11 cellular contexts compared by ENCODE assay signal in the genomic region with DNA sequence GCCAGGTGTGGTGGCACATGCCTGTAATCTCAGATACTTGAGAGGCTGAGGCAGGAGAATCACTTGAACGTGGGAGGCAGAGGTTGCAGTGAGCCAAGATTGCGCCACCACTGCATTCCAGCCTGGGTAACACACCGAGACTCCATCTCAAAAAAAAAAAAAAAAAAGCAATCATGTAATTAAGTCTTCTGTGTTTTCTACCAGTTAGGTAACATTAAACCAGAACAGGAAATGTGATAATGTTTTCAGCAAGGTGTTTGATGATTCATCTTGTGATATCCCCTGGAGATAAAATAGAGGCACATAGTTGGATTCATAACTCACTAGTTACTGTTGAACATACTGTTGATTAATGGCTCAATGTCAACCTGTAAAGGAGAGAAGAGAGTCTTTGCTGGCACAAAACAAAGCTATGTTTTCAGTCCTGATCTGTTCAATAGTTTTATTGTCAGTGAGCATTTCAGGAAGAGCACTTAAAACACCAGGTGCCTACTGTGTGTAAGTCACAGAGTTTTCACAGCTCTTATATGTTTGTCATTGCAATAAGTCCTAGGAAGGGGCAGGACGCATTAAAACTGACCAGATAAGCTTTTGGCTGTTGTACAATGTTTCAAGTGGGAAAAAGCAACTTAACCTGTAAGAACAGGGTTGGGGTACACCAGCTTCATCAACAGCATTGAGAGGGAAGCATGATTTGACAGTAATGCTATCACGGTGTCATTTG. TPM values are rescaled to one million over a fixed set of nuclear protein-coding genes. Genes with fewer than 3 reads are reported as not detected.
A peak's percentile ranks its signal among the peaks of the same experiment; 100 is the strongest.
DNase-seq lines count a peak whose midpoint lies in the region; ATAC-seq and TF ChIP-seq lines count a peak whose summit lies in the region.
"Had no signal": no experiment of that assay in that cellular context is flagged by ENCODE, and none has a peak within 500 bp of the region (broad histone marks: within the 10 kb centered on the region; RNA-seq: fewer than 3 reads in every experiment).

No MANE protein-coding gene starts in this region.

- H3K4me3 ChIP-seq in choroid plexus epithelial cell (ENCODE audit: low read depth, low read length) (no peak overlapping the region), mesendoderm (ENCODE audit: low read length) (no peak overlapping the region)

- ATAC-seq in activated CD4-positive, CD25-positive, alpha-beta regulatory T cell treated with anti-CD3 and anti-CD28 coated beads, Interleukin-2, amount 50 U/mL, for 24 hours = peak; percentile 85 to 91
- ATAC-seq in naive thymus-derived CD8-positive, alpha-beta T cell = peak; percentile 53 to 64
- no peak for ATAC-seq in GM18861 (IDR thresholded peaks at IDR 0.05; ENCODE audit: unreplicated experiment)

- no peak for TF ChIP-seq CTCF in choroid plexus epithelial cell (conservative IDR thresholded peaks at IDR 0.05; ENCODE audit: low read depth, low read length)

- H3K27me3 Mint-ChIP-seq in naive thymus-derived CD8-positive, alpha-beta T cell = peaks cover 0 to 1% (median 0%) of the 10 kb centered on the region in 5 donors

- no peak overlapping the region for H3K27ac ChIP-seq in mesendoderm (ENCODE audit: low read depth, low read length)

- no peak overlapping the region for H3K18ac ChIP-seq in mesendoderm (ENCODE audit: low read length)

- H3K23ac ChIP-seq in mesendoderm (ENCODE audit: low read length) = no peak overlapping the region

- peaks cover 5 to 13% (median 9%) of the 10 kb centered on the region in 4 donors for H3K4me1 Mint-ChIP-seq in naive thymus-derived CD8-positive, alpha-beta T cell

- no peak overlapping the region for H4K8ac ChIP-seq in mesendoderm (ENCODE audit: low read depth, low read length)

- no peaks in the 10 kb centered on the region for H3K27me3 ChIP-seq in mesendoderm (ENCODE audit: insufficient read depth, low read length, poor library complexity)

- H2BK5ac ChIP-seq in mesendoderm (ENCODE audit: low read length) = no peak overlapping the region

- no peak for DNase-seq in activated CD4-positive, CD25-positive, alpha-beta regulatory T cell treated with anti-CD3 and anti-CD28 coated beads, Interleukin-2, amount 50 U/mL, for 72 hours
- DNase-seq in NCI-H146 treated with DMSO at 0.1 percent for 48 hours (lab: John Stamatoyannopoulos, UW; ENCODE audit: unreplicated experiment) (peak; percentile 62), choroid plexus epithelial cell (ENCODE audit: low read depth) (peak; percentile 45), SHP77 (lab: John Stamatoyannopoulos, UW) (no peak), mesendoderm (no peak)
- DNase-seq in naive thymus-derived CD8-positive, alpha-beta T cell = no peak
- DNase-seq: activated CD8-positive, alpha-beta memory T cell treated with anti-CD3 and anti-CD28 coated beads for 24 hours; NCI-H446 had no signal

- H3K4me1 ChIP-seq in mesendoderm (ENCODE audit: control insufficient read depth, low read depth, low read length) = no peaks in the 10 kb centered on the region

- peaks cover 0 to 17% (median 6%) of the 10 kb centered on the region in 3 donors for H3K36me3 Mint-ChIP-seq in naive thymus-derived CD8-positive, alpha-beta T cell

- no peak overlapping the region for H2BK120ac ChIP-seq in mesendoderm (ENCODE audit: low read depth, low read length)

- no peak overlapping the region for H2BK15ac ChIP-seq in mesendoderm (replicated peaks; ENCODE audit: low read depth)

- no CpG with 5 or more reads among the region's 5 CpGs for WGBS in mesendoderm (ENCODE audit: extremely low coverage, insufficient coverage, low lambda C conversion rate)

- no peak overlapping the region for H3K4ac ChIP-seq in mesendoderm (ENCODE audit: low read depth, low read length)

- no peaks in the 10 kb centered on the region for H3K9me3 Mint-ChIP-seq in naive thymus-derived CD8-positive, alpha-beta T cell

- no peaks in the 10 kb centered on the region for H3K36me3 ChIP-seq in mesendoderm (ENCODE audit: control insufficient read depth, insufficient read depth, low read length)

- POLR2A ChIA-PET in naive thymus-derived CD8-positive, alpha-beta T cell (lab: Charles Lee) = interaction anchor here (0.7 kb wide), 1 partner anchor 27 kb away, joined by 4 read pairs; no protein-coding TSS in a partner anchor

- H3K79me1 ChIP-seq in mesendoderm (ENCODE audit: low read length) = no peaks in the 10 kb centered on the region

- no peak overlapping the region for H2AK5ac ChIP-seq in mesendoderm (ENCODE audit: low read length)

- no peak overlapping the region for H4K5ac ChIP-seq in mesendoderm (ENCODE audit: low read length)

- no peaks in the 10 kb centered on the region for H3K79me2 ChIP-seq in mesendoderm (ENCODE audit: control insufficient read depth, insufficient read depth, low read length)

- H3K27ac Mint-ChIP-seq in naive thymus-derived CD8-positive, alpha-beta T cell = peak overlapping the region in 2 of 10 donors; percentile 27 to 92

- peak overlapping the region in 1 of 10 donors; percentile 16 for H3K4me3 Mint-ChIP-seq in naive thymus-derived CD8-positive, alpha-beta T cell

- H3K4me2 ChIP-seq in mesendoderm (ENCODE audit: low read length) = no peak overlapping the region

- no peak overlapping the region for H3K56ac ChIP-seq in mesendoderm (ENCODE audit: low read length)

- no peak overlapping the region for H3K9ac ChIP-seq in mesendoderm (ENCODE audit: low read length)

RNA-seq across cellular contexts. Expression of a gene that starts 19.5 kb away (rescaled TPM):
- total RNA-seq in naive thymus-derived CD8-positive, alpha-beta T cell = 10 to 100 TPM; 30.0 to 31.7 TPM
- 10 to 100 TPM; 31.0 to 41.1 (median 31.4) TPM for polyA plus RNA-seq in naive thymus-derived CD8-positive, alpha-beta T cell
- polyA plus RNA-seq in mesendoderm (2013, experiment 1 of 2) = 97.6 TPM
- polyA plus RNA-seq in mesendoderm (2013, experiment 2 of 2) = 96.9 TPM

RNA-seq across cellular contexts. Expression of a gene that starts 22.8 kb away (rescaled TPM):
- total RNA-seq in naive thymus-derived CD8-positive, alpha-beta T cell = not detected
- not detected for polyA plus RNA-seq in naive thymus-derived CD8-positive, alpha-beta T cell
- polyA plus RNA-seq in mesendoderm (2013, experiment 1 of 2) = 0.15 TPM
- polyA plus RNA-seq in mesendoderm (2013, experiment 2 of 2) = 0.11 TPM

RNA-seq across cellular contexts. Expression of a gene that starts 22.9 kb away (rescaled TPM):
- 10 to 100 TPM; 17.7 to 21.4 TPM for total RNA-seq in naive thymus-derived CD8-positive, alpha-beta T cell
- 10 to 100 TPM; 11.9 to 22.7 (median 12.2) TPM for polyA plus RNA-seq in naive thymus-derived CD8-positive, alpha-beta T cell
- 6.8 TPM for polyA plus RNA-seq in mesendoderm (2013, experiment 1 of 2)
- 7.2 TPM for polyA plus RNA-seq in mesendoderm (2013, experiment 2 of 2)

RNA-seq across cellular contexts. Expression of a gene that starts 45.8 kb away (rescaled TPM):
- 10 to 100 TPM in 1 of 2 experiments, 1 to 10 TPM in 1; 10.0 to 12.1 TPM for total RNA-seq in naive thymus-derived CD8-positive, alpha-beta T cell
- under 1 TPM; 0.24 to 0.43 (median 0.34) TPM for polyA plus RNA-seq in naive thymus-derived CD8-positive, alpha-beta T cell
- polyA plus RNA-seq in mesendoderm (2013, experiment 1 of 2) = 0.28 TPM
- polyA plus RNA-seq in mesendoderm (2013, experiment 2 of 2) = 0.29 TPM

RNA-seq across cellular contexts. Expression of a gene that starts 50.2 kb away (rescaled TPM):
- total RNA-seq in naive thymus-derived CD8-positive, alpha-beta T cell = not detected
- not detected for polyA plus RNA-seq in naive thymus-derived CD8-positive, alpha-beta T cell
- not detected for polyA plus RNA-seq in mesendoderm (2013, experiment 1 of 2)
- polyA plus RNA-seq in mesendoderm (2013, experiment 2 of 2) = not detected
- total RNA-seq: skeletal muscle tissue had no signal

Comparison
In these comparisons a context has a peak if more than half of its experiments do, and no peak if none do; other contexts are left out.
1. DNase-seq: peak in NCI-H146 treated with DMSO at 0.1 percent for 48 hours (single experiment) and choroid plexus epithelial cell (single experiment); none in activated CD4-positive, CD25-positive, alpha-beta regulatory T cell treated with anti-CD3 and anti-CD28 coated beads, Interleukin-2, amount 50 U/mL, for 72 hours (single experiment), naive thymus-derived CD8-positive, alpha-beta T cell (0 of 10), SHP77 (0 of 2) and mesendoderm (single experiment).